ENCODE assay signal across 20 cellular contexts in genomic region chr14:36513451-36514277, GRCh38. TPM values are rescaled to one million over a fixed set of nuclear protein-coding genes. Genes with fewer than 3 reads are reported as not detected.
DNase-seq lines count a peak whose midpoint lies in the region; ATAC-seq and TF ChIP-seq lines count a peak whose summit lies in the region.
"Had no signal": no experiment of that assay in that cellular context is flagged by ENCODE, and none has a peak within 500 bp of the region (broad histone marks: within the 10 kb centered on the region; RNA-seq: fewer than 3 reads in every experiment).

No MANE protein-coding gene starts in this region.

- H3K36me3 ChIP-seq in GM23338 (ENCODE audit: insufficient read depth), result no peaks in the 10 kb centered on the region
- no peaks in the 10 kb centered on the region for H3K36me3 ChIP-seq in left lung
- H3K36me3 ChIP-seq in testis (ENCODE audit: low read depth, missing control alignments), result no peaks in the 10 kb centered on the region
- H3K36me3 ChIP-seq: spleen had no signal

- H3F3A ChIP-seq in GM23338 (replicated peaks; ENCODE audit: low read depth), result peaks cover 48% of the 10 kb centered on the region

- H3K27me3 ChIP-seq in GM23338 (ENCODE audit: insufficient read depth) (peaks cover 100% of the 10 kb centered on the region), left lung (peaks cover 92 to 98% of the 10 kb centered on the region in 2 donors), testis (no peaks in the 10 kb centered on the region)

- H3K4me3 ChIP-seq in GM23338, result peak overlapping the region; percentile 47
- H3K4me3 ChIP-seq in left lung, result peak overlapping the region; percentile 32 to 38
- no peak overlapping the region for H3K4me3 ChIP-seq in testis
- H3K4me3 ChIP-seq: spleen had no signal

- peaks cover 5% of the 10 kb centered on the region; the same call in 1 of the 3 replicates for H3K36me3 Mint-ChIP-seq in GM23338 (ENCODE audit: low read depth)
- H3K36me3 Mint-ChIP-seq: activated naive CD8-positive, alpha-beta T cell had no signal

- 0 to 1% methylated on average over 14 to 38 of the region's 38 CpGs for WGBS in testis, 2 donors

- H3K27me3 Mint-ChIP-seq in GM23338 (ENCODE audit: insufficient read depth, low read depth, poor library complexity), result peaks cover 93% of the 10 kb centered on the region

- peak overlapping the region; percentile 45; the same call in 2 of the 3 replicates for H3K4me3 Mint-ChIP-seq in GM23338
- H3K4me3 Mint-ChIP-seq: activated naive CD8-positive, alpha-beta T cell had no signal

- H3K9me3 ChIP-seq in left lung (no peaks in the 10 kb centered on the region), testis (no peaks in the 10 kb centered on the region)
- H3K9me3 ChIP-seq: spleen had no signal

- TF ChIP-seq CTCF in GM23338 (conservative IDR thresholded peaks at IDR 0.05; ENCODE audit: low read depth in 2 of 2) (no peak), left lung (IDR thresholded peaks at IDR 0.05) (no peak), testis (IDR thresholded peaks at IDR 0.05) (no peak)

- peaks cover 8% of the 10 kb centered on the region; the same call in 2 of the 3 replicates for H3K9me3 Mint-ChIP-seq in GM23338

- peak overlapping the region; percentile 78 for H3K4me2 ChIP-seq in GM23338

- peaks cover 72% of the 10 kb centered on the region for H3K4me1 ChIP-seq in GM23338 (ENCODE audit: insufficient read depth)
- H3K4me1 ChIP-seq in left lung, result no peaks in the 10 kb centered on the region
- H3K4me1 ChIP-seq in testis, result peaks cover under 1% of the 10 kb centered on the region

- ATAC-seq in GM23338 (peak; percentile 38), left lung (peak; percentile 61), GM21367 (IDR thresholded peaks at IDR 0.05; ENCODE audit: unreplicated experiment) (no peak), GM21526 (IDR thresholded peaks at IDR 0.05; ENCODE audit: low FRiP score, unreplicated experiment) (no peak)
- ATAC-seq: activated CD4-positive, CD25-positive, alpha-beta regulatory T cell treated with anti-CD3 and anti-CD28 coated beads, Interleukin-2, amount 50 U/mL, for 24 hours; Panc1 had no signal

- intact Hi-C loops in left lung (cut with DNase I), result no loop called here
- intact Hi-C loops in testis (cut with DNase I; ENCODE audit: low total_unique reads), result no loop called here

- peaks cover 62% of the 10 kb centered on the region for H3K4me1 Mint-ChIP-seq in GM23338

- TF ChIP-seq POLR2A in testis (IDR thresholded peaks at IDR 0.05), result no peak

- no peaks in the 10 kb centered on the region for H3K79me2 ChIP-seq in GM23338 (replicated peaks; ENCODE audit: insufficient read depth)

- peaks cover 40% of the 10 kb centered on the region for H4K20me1 ChIP-seq in GM23338 (replicated peaks; ENCODE audit: insufficient read depth)

- peak overlapping the region; percentile 63; the same call in 1 of the 2 replicates for H2AFZ ChIP-seq in GM23338

- no peak overlapping the region for H3K27ac ChIP-seq in GM23338 (ENCODE audit: low read depth)
- H3K27ac ChIP-seq in left lung, result peak overlapping the region; percentile 78 to 94
- H3K27ac ChIP-seq in testis, result no peak overlapping the region
- H3K27ac ChIP-seq: spleen had no signal

- H3K9me2 ChIP-seq in GM23338 (ENCODE audit: insufficient read depth), result no peaks in the 10 kb centered on the region

- DNase-seq in COLO668 (lab: John Stamatoyannopoulos, UW; ENCODE audit: unreplicated experiment), result peak; percentile 89
- peak; percentile 90 for DNase-seq in GM23338 (ENCODE audit: low spot score)
- peak; percentile 51 for DNase-seq in NCI-H524 treated with DMSO at 0.1 percent for 48 hours (lab: John Stamatoyannopoulos, UW)
- DNase-seq in left lung, result peak; percentile 79 to 81
- no peak for DNase-seq in stimulated activated CD4-positive, alpha-beta T cell treated with anti-CD3 and anti-CD28 coated beads, Interleukin-4, amount 100 ng/mL, for 4 hours
- DNase-seq in testis, result no peak
- DNase-seq: Calu3, caudate nucleus, foreskin fibroblast, midbrain, MM.1S, NCI-H446 treated with DMSO at 0.1 percent for 48 hours, spleen had no signal

- H3K27ac Mint-ChIP-seq in GM23338, result no peak overlapping the region
- H3K27ac Mint-ChIP-seq: activated naive CD8-positive, alpha-beta T cell had no signal

TF ChIP-seq in GM23338, 12 proteins besides CTCF, POLR2A, EP300 and RAD21 (continues in another document):
- TF ChIP-seq POLR2AphosphoS5 (IDR thresholded peaks at IDR 0.05; ENCODE audit: low read depth) (peak; percentile 20; the same call in 1 of the 2 replicates), EZH2 (IDR thresholded peaks at IDR 0.05; ENCODE audit: low read depth, unreplicated experiment) (peak; percentile 78), ZNF462 (CRISPR knock-in tag; IDR thresholded peaks at IDR 0.05) (no peak)

RNA-seq across cellular contexts. Expression of gene NKX2-1, which starts 6.4 kb away (rescaled TPM):
- total RNA-seq in GM23338 (2014; rRNA removed; shearing (Covaris generic)), result not detected in 2 replicates
- polyA plus RNA-seq in GM23338 (2016; fragmentation: Nextera tagmentation; extraction: Ambion mirVana) (not detected in 2 replicates), testis (ENCODE audit: insufficient read depth, low read depth, low replicate concordance) (not detected)
- total RNA-seq in left lung (100 to 1,000 TPM; 133 to 251 TPM), testis (under 1 TPM; 0.43 to 0.79 TPM)
- total RNA-seq: Calu3; omental fat pad; spleen; T-helper 1 cell treated with Interleukin-12 subunit alpha and Interleukin-12 subunit beta and Interleukin-4 antibody, amounts not matched to agents 30 ng/mL and 1 ng/mL, for 36 hours had no signal
- polyA plus RNA-seq: spleen had no signal

Comparison
In these comparisons a context has a peak if more than half of its experiments do, and no peak if none do; other contexts are left out.
1. DNase-seq: peak in COLO668 (single experiment), GM23338 (single experiment), NCI-H524 treated with DMSO at 0.1 percent for 48 hours (single experiment) and left lung (2 of 2); none in stimulated activated CD4-positive, alpha-beta T cell treated with anti-CD3 and anti-CD28 coated beads, Interleukin-4, amount 100 ng/mL, for 4 hours (0 of 2) and testis (single experiment).
2. ATAC-seq: peak in GM23338 (single experiment) and left lung (single experiment); none in GM21367 (single experiment) and GM21526 (single experiment).
3. H3K27ac ChIP-seq: peak in left lung (2 of 2); none in GM23338 (single experiment) and testis (0 of 2).
4. H3K4me3 ChIP-seq: peak in GM23338 (single experiment) and left lung (2 of 2); none in testis (0 of 2).
5. RNA of gene NKX2-1, which starts 6.4 kb away (total RNA-seq): 133 to 251 TPM in left lung; 0.43 to 0.79 TPM in testis and not detected in GM23338; every median in the first group is over 10 times any median in the second.